ENCODE assay signal across 8 cellular contexts in genomic region chr9:135990468-135991429, GRCh38. TPM values are rescaled to one million over a fixed set of nuclear protein-coding genes. Genes with fewer than 3 reads are reported as not detected.
DNase-seq lines count a peak whose midpoint lies in the region; ATAC-seq and TF ChIP-seq lines count a peak whose summit lies in the region.

No MANE protein-coding gene starts in this region.

- H3K9me3 ChIP-seq in Panc1 (ENCODE audit: control insufficient read depth, insufficient read depth, low read depth, low read length): no peaks in the 10 kb centered on the region

- no peaks in the 10 kb centered on the region for H3K27me3 ChIP-seq in Panc1 (ENCODE audit: control insufficient read depth, insufficient read depth, low read length)

- CTCF ChIA-PET in Panc1 (lab: Charles Lee): interaction anchor here (1.1 kb wide), 1 partner anchor 24 kb away, joined by 3 read pairs; no protein-coding TSS in a partner anchor

- in situ Hi-C loops in Panc1 (cut with HindIII; ENCODE audit: low pct_unique_long_range_greater_than_20kb, low sequenced_read_pairs): no loop called here

- TF ChIP-seq CTCF in Panc1 (IDR thresholded peaks at IDR 0.05): no peak

- H3K27ac Mint-ChIP-seq in activated naive CD8-positive, alpha-beta T cell treated with anti-CD3 and anti-CD28 coated beads, Interleukin-2, amount 10 ng/mL, durations not matched to agents 7 days and 5 days: no peak overlapping the region

- H3K4me3 ChIP-seq in Panc1 (ENCODE audit: low read depth in 2 of 2, low read length in 2 of 2): peak overlapping the region in 1 of 2 experiments; percentile 19; a peak in 1 of 4 replicates

- POLR2A ChIA-PET in Panc1 (lab: Charles Lee): no interaction called here
- POLR2A ChIA-PET in activated naive CD8-positive, alpha-beta T cell treated with anti-CD3 and anti-CD28 coated beads, Interleukin-2, amount 10 ng/mL, durations not matched to agents 7 days and 5 days (lab: Charles Lee): interaction anchor here (1.1 kb wide), 1 partner anchor 23 kb away, joined by 3 read pairs; no protein-coding TSS in a partner anchor

- peak; percentile 28 for DNase-seq in SIG-M5 treated with dmso at 0.1 percent for 504 hours (lab: John Stamatoyannopoulos, UW; ENCODE audit: unreplicated experiment)
- DNase-seq in SIG-M5 (lab: John Stamatoyannopoulos, UW): no peak
- no peak for DNase-seq in Panc1 (ENCODE audit: low read depth, low spot score)
- no peak for DNase-seq in activated naive CD8-positive, alpha-beta T cell treated with anti-CD3 and anti-CD28 coated beads, Interleukin-2, amount 10 ng/mL, durations not matched to agents 7 days and 5 days
- no peak for DNase-seq in left ventricle myocardium superior
- peak; percentile 43 for DNase-seq in stimulated activated CD4-positive, alpha-beta T cell treated with anti-CD3 and anti-CD28 coated beads, Interleukin-4, amount 100 ng/mL, for 1 hour
- DNase-seq in HPDE6-E6E7 (ENCODE audit: extremely low spot score): no peak

- H3K36me3 ChIP-seq in Panc1 (ENCODE audit: control insufficient read depth, insufficient read depth, low read length): no peaks in the 10 kb centered on the region

- H3K27me3 Mint-ChIP-seq in activated naive CD8-positive, alpha-beta T cell treated with anti-CD3 and anti-CD28 coated beads, Interleukin-2, amount 10 ng/mL, durations not matched to agents 7 days and 5 days: no peaks in the 10 kb centered on the region

- no peak overlapping the region for H3K27ac ChIP-seq in Panc1 (ENCODE audit: low read length)

- H3K9me3 Mint-ChIP-seq in activated naive CD8-positive, alpha-beta T cell treated with anti-CD3 and anti-CD28 coated beads, Interleukin-2, amount 10 ng/mL, durations not matched to agents 7 days and 5 days: no peaks in the 10 kb centered on the region

- no peak overlapping the region for H3K4me3 Mint-ChIP-seq in activated naive CD8-positive, alpha-beta T cell treated with anti-CD3 and anti-CD28 coated beads, Interleukin-2, amount 10 ng/mL, durations not matched to agents 7 days and 5 days

- H3K36me3 Mint-ChIP-seq in activated naive CD8-positive, alpha-beta T cell treated with anti-CD3 and anti-CD28 coated beads, Interleukin-2, amount 10 ng/mL, durations not matched to agents 7 days and 5 days: no peaks in the 10 kb centered on the region

- peak; percentile 30; the same call in 1 of the 2 replicates for ATAC-seq in Panc1
- peak; percentile 12 for ATAC-seq in activated naive CD8-positive, alpha-beta T cell treated with anti-CD3 and anti-CD28 coated beads, Interleukin-2, amount 10 ng/mL, durations not matched to agents 7 days and 5 days (ENCODE audit: low read depth)
- peak; percentile 20 for ATAC-seq in left ventricle myocardium superior
- no peak for ATAC-seq in HG03175 (IDR thresholded peaks at IDR 0.05; ENCODE audit: unreplicated experiment)

- BruUV-seq in Panc1 (replicated peaks; lab: Mats Ljungman, UMichigan): no TSS peak

- H3K4me1 ChIP-seq in Panc1 (ENCODE audit: control insufficient read depth, insufficient read depth, low read length): peaks cover 17% of the 10 kb centered on the region

- intact Hi-C loops in Panc1 (cut with micrococcal nuclease; ENCODE audit: unreplicated experiment) (no loop called here), left ventricle myocardium superior (cut with micrococcal nuclease) (no loop called here)

- H3K4me1 Mint-ChIP-seq in activated naive CD8-positive, alpha-beta T cell treated with anti-CD3 and anti-CD28 coated beads, Interleukin-2, amount 10 ng/mL, durations not matched to agents 7 days and 5 days: peaks cover 8% of the 10 kb centered on the region

RNA-seq across cellular contexts. Expression of gene UBAC1, which starts 29.6 kb away (rescaled TPM):
- total RNA-seq in Panc1 (2021; ENCODE audit: unreplicated experiment): 38.0 TPM
- 36.0 TPM for polyA plus RNA-seq in Panc1 (2012; ENCODE audit: insufficient read length)
- total RNA-seq in activated naive CD8-positive, alpha-beta T cell treated with anti-CD3 and anti-CD28 coated beads, Interleukin-2, amount 10 ng/mL, durations not matched to agents 7 days and 5 days: 10 to 100 TPM; 30.5 to 31.0 TPM
- total RNA-seq in left ventricle myocardium superior: 116 TPM

Comparison
In these comparisons a context has a peak if more than half of its experiments do, and no peak if none do; other contexts are left out.
1. DNase-seq: peak in SIG-M5 treated with dmso at 0.1 percent for 504 hours (single experiment) and stimulated activated CD4-positive, alpha-beta T cell treated with anti-CD3 and anti-CD28 coated beads, Interleukin-4, amount 100 ng/mL, for 1 hour (single experiment); none in SIG-M5 (single experiment), Panc1 (single experiment), activated naive CD8-positive, alpha-beta T cell treated with anti-CD3 and anti-CD28 coated beads, Interleukin-2, amount 10 ng/mL, durations not matched to agents 7 days and 5 days (single experiment), left ventricle myocardium superior (single experiment) and HPDE6-E6E7 (single experiment).